In the genomic region with DNA sequence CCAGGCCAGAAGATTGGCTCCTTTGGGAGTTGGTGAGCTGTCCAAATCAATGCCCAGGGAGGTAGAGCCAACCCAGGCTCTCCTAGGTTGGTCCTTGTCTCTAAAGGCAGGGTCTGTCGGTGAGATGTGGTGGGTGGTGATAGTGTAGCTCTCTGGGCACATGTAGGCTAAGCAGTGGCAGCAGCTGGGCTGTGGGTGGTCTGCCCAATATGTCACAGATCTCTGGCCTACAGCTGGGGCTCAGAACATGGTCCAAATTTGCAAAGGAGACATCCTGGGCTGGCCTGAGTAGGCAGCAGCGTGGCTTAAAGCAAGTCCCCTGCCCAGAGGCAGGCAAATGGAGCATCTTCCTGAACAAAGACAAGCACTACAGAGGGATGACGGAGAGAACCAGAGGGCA, we compare ENCODE assay signal across 1 cellular context.
TF ChIP-seq lines count a peak whose summit lies in the region.

No MANE protein-coding gene starts in this region.

TF ChIP-seq in GM12878, 131 proteins besides CTCF, POLR2A, EP300 and RAD21:
- TF ChIP-seq STAT1 (conservative IDR thresholded peaks at IDR 0.05) = 0 out of 2 replicates have a peak, but pooled peaks have one; percentile 21
- no peak for TF ChIP-seq ETV6 (conservative IDR thresholded peaks at IDR 0.05 in 1 of 2, IDR thresholded peaks at IDR 0.05 in 1 of 2; ENCODE audit: borderline replicate concordance in 1 of 2, low read depth in 1 of 2)
- peak; percentile 60; the same call in 1 of the 2 replicates for TF ChIP-seq TCF12 (IDR thresholded peaks at IDR 0.05; ENCODE audit: low read depth, low read length)
- TF ChIP-seq, protein P1, sequence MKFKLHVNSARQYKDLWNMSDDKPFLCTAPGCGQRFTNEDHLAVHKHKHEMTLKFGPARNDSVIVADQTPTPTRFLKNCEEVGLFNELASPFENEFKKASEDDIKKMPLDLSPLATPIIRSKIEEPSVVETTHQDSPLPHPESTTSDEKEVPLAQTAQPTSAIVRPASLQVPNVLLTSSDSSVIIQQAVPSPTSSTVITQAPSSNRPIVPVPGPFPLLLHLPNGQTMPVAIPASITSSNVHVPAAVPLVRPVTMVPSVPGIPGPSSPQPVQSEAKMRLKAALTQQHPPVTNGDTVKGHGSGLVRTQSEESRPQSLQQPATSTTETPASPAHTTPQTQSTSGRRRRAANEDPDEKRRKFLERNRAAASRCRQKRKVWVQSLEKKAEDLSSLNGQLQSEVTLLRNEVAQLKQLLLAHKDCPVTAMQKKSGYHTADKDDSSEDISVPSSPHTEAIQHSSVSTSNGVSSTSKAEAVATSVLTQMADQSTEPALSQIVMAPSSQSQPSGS (IDR thresholded peaks at IDR 0.05; ENCODE audit: low read length) = no peak
- no peak for TF ChIP-seq IKZF1 (conservative IDR thresholded peaks at IDR 0.05)
- no peak for TF ChIP-seq GABPA (IDR thresholded peaks at IDR 0.05; ENCODE audit: low read depth)
